In genomic region chr3:14369675-14370669, GRCh38 we compare ENCODE assay signal across 10 cellular contexts. TPM values are rescaled to one million over a fixed set of nuclear protein-coding genes. Genes with fewer than 3 reads are reported as not detected.
DNase-seq lines count a peak whose midpoint lies in the region; ATAC-seq lines count a peak whose summit lies in the region.
"Had no signal": no experiment of that assay in that cellular context is flagged by ENCODE, and none has a peak within 500 bp of the region (broad histone marks: within the 10 kb centered on the region; RNA-seq: fewer than 3 reads in every experiment).

No MANE protein-coding gene starts in this region.

- H3K27me3 ChIP-seq in neuronal stem cell (ENCODE audit: control insufficient read depth in 3 of 3, insufficient read depth in 3 of 3, low read depth in 1 of 3, low read length in 3 of 3) = peaks cover 0 to 70% (median 0%) of the 10 kb centered on the region in 3 experiments

- no peak overlapping the region for H4K8ac ChIP-seq in neuronal stem cell (ENCODE audit: low read depth, low read length)

- H2AFZ ChIP-seq in neuronal stem cell (ENCODE audit: low read length) = no peak overlapping the region

- no peak overlapping the region for H3K4me2 ChIP-seq in neuronal stem cell (ENCODE audit: insufficient read depth, low read length, poor library complexity, severe bottlenecking)

- no peaks in the 10 kb centered on the region for H3K9me3 ChIP-seq in neuronal stem cell (replicated peaks in 1 of 2; ENCODE audit: control insufficient read depth in 2 of 2, insufficient read depth in 1 of 2, low read depth in 1 of 2, low read length in 2 of 2)

- WGBS in neuronal stem cell (ENCODE audit: extremely low coverage in 2 of 2, insufficient read length in 2 of 2, insufficient replicate concordance in 1 of 2), 2 donors = no CpG with 5 or more reads among the region's 15 CpGs

- H3K9me3 Mint-ChIP-seq in dendritic cell treated with granulocyte-macrophage colony-stimulating factor and Interleukin-4, amounts not matched to agents 40 ng/mL and 50 ng/mL, for 4 days = no peaks in the 10 kb centered on the region
- H3K9me3 Mint-ChIP-seq: activated CD4-positive, alpha-beta T cell treated with anti-CD3 and anti-CD28 coated beads, Interleukin-2, amount 10 ng/mL, durations not matched to agents 24 days and 14 days had no signal

- H3K4me1 ChIP-seq in neuronal stem cell (ENCODE audit: control insufficient read depth in 2 of 2, insufficient read depth in 1 of 2, low read depth in 1 of 2, low read length in 2 of 2) = peaks cover 0 to 26% of the 10 kb centered on the region in 2 donors

- no peak overlapping the region for H3K9ac ChIP-seq in neuronal stem cell (ENCODE audit: low read depth, low read length, poor library complexity)

- H3K36me3 Mint-ChIP-seq in dendritic cell treated with granulocyte-macrophage colony-stimulating factor and Interleukin-4, amounts not matched to agents 40 ng/mL and 50 ng/mL, for 4 days (ENCODE audit: low read depth) = no peaks in the 10 kb centered on the region

- intact Hi-C loops in dendritic cell treated with granulocyte-macrophage colony-stimulating factor and Interleukin-4, amounts not matched to agents 40 ng/mL and 50 ng/mL, for 4 days (cut with micrococcal nuclease) = no loop called here

- no peak overlapping the region for H3K14ac ChIP-seq in neuronal stem cell (ENCODE audit: low read length)

- no peak overlapping the region for H3K27ac ChIP-seq in neuronal stem cell (replicated peaks; ENCODE audit: low read length)

- H3K27ac Mint-ChIP-seq in dendritic cell treated with granulocyte-macrophage colony-stimulating factor and Interleukin-4, amounts not matched to agents 40 ng/mL and 50 ng/mL, for 4 days = peak overlapping the region; percentile 83
- H3K27ac Mint-ChIP-seq: activated CD4-positive, alpha-beta T cell treated with anti-CD3 and anti-CD28 coated beads, Interleukin-2, amount 10 ng/mL, durations not matched to agents 24 days and 14 days had no signal

- no peak overlapping the region for H2BK120ac ChIP-seq in neuronal stem cell (ENCODE audit: low read depth, low read length)

- no peak overlapping the region for H2BK15ac ChIP-seq in neuronal stem cell (ENCODE audit: low read length)

- H3K4me3 Mint-ChIP-seq in dendritic cell treated with granulocyte-macrophage colony-stimulating factor and Interleukin-4, amounts not matched to agents 40 ng/mL and 50 ng/mL, for 4 days = no peak overlapping the region
- H3K4me3 Mint-ChIP-seq: activated CD4-positive, alpha-beta T cell treated with anti-CD3 and anti-CD28 coated beads, Interleukin-2, amount 10 ng/mL, durations not matched to agents 24 days and 14 days had no signal

- H2BK12ac ChIP-seq in neuronal stem cell (ENCODE audit: low read length) = no peak overlapping the region

- H3K4ac ChIP-seq in neuronal stem cell (ENCODE audit: low read length) = no peak overlapping the region

- peaks cover 80% of the 10 kb centered on the region for H3K4me1 Mint-ChIP-seq in dendritic cell treated with granulocyte-macrophage colony-stimulating factor and Interleukin-4, amounts not matched to agents 40 ng/mL and 50 ng/mL, for 4 days (ENCODE audit: low read depth)

- ATAC-seq in GM18909 (IDR thresholded peaks at IDR 0.05; ENCODE audit: poor library complexity, unreplicated experiment) (no peak), GM19035 (IDR thresholded peaks at IDR 0.05; ENCODE audit: unreplicated experiment) (no peak)

- H3K18ac ChIP-seq in neuronal stem cell (ENCODE audit: low read length) = peak overlapping the region; percentile 53

- no peak overlapping the region for H2BK5ac ChIP-seq in neuronal stem cell (ENCODE audit: low read length)

- no peaks in the 10 kb centered on the region for H3K79me1 ChIP-seq in neuronal stem cell (ENCODE audit: low read depth, low read length)

- H3K36me3 ChIP-seq in neuronal stem cell (replicated peaks in 1 of 2; ENCODE audit: control insufficient read depth in 2 of 2, insufficient read depth in 2 of 2, low read length in 2 of 2) = no peaks in the 10 kb centered on the region

- H4K91ac ChIP-seq in neuronal stem cell (ENCODE audit: low read depth, low read length, poor library complexity) = no peak overlapping the region

- peak; percentile 55 for DNase-seq in DMS53 treated with DMSO at 0.1 percent for 48 hours (lab: John Stamatoyannopoulos, UW; ENCODE audit: unreplicated experiment)
- peak; percentile 80 for DNase-seq in NCI-H2029 treated with DMSO at 0.1 percent for 48 hours (lab: John Stamatoyannopoulos, UW)
- DNase-seq in neuronal stem cell (ENCODE audit: low spot score) = no peak
- no peak for DNase-seq in activated gamma-delta T cell (lab: John Stamatoyannopoulos, UW)
- DNase-seq in activated CD4-positive, CD25-positive, alpha-beta regulatory T cell (lab: John Stamatoyannopoulos, UW) = no peak
- DNase-seq: activated CD4-positive, alpha-beta T cell treated with anti-CD3 and anti-CD28 coated beads, Interleukin-2, amount 10 ng/mL, durations not matched to agents 24 days and 14 days; anterior cingulate cortex had no signal

- H3K23ac ChIP-seq in neuronal stem cell (ENCODE audit: low read depth, low read length, poor library complexity) = no peak overlapping the region

- no peak overlapping the region for H3K4me3 ChIP-seq in neuronal stem cell (ENCODE audit: low read length in 2 of 2)

- peak overlapping the region; percentile 85 for H2AK5ac ChIP-seq in neuronal stem cell (ENCODE audit: low read depth, low read length)

- peaks cover 22% of the 10 kb centered on the region for H3K27me3 Mint-ChIP-seq in dendritic cell treated with granulocyte-macrophage colony-stimulating factor and Interleukin-4, amounts not matched to agents 40 ng/mL and 50 ng/mL, for 4 days

RNA-seq across cellular contexts. Expression of gene SLC6A6, which starts 32.4 kb away (rescaled TPM):
- 27.6 TPM for polyA plus RNA-seq in neuronal stem cell (2013, experiment 1 of 2)
- polyA plus RNA-seq in neuronal stem cell (2013, experiment 2 of 2) = 30.3 TPM

Comparison
In these comparisons a context has a peak if more than half of its experiments do, and no peak if none do; other contexts are left out.
1. DNase-seq: peak in DMS53 treated with DMSO at 0.1 percent for 48 hours (single experiment) and NCI-H2029 treated with DMSO at 0.1 percent for 48 hours (single experiment); none in neuronal stem cell (single experiment), activated gamma-delta T cell (single experiment) and activated CD4-positive, CD25-positive, alpha-beta regulatory T cell (0 of 4).